8 cellular contexts compared by ENCODE assay signal in genomic region chrX:71181910-71182799, GRCh38. TPM values are rescaled to one million over a fixed set of nuclear protein-coding genes. Genes with fewer than 3 reads are reported as not detected.
DNase-seq lines count a peak whose midpoint lies in the region; ATAC-seq, FAIRE-seq and TF ChIP-seq lines count a peak whose summit lies in the region.

No MANE protein-coding gene starts in this region.

- H3K4me2 ChIP-seq in HepG2 (ENCODE audit: low read depth, low read length) = peak overlapping the region; percentile 82

- TF ChIP-seq RAD21 in HepG2 (CRISPR knock-in tag; IDR thresholded peaks at IDR 0.05) = no peak

- H3K4me3 ChIP-seq in BE2C (ENCODE audit: low read depth, low read length) (peak overlapping the region; percentile 19), HepG2 (replicated peaks in 1 of 3; ENCODE audit: insufficient read depth in 1 of 3, low read depth in 2 of 3, low read length in 3 of 3) (peak overlapping the region; percentile 36 to 62 (median 49))

- peak overlapping the region; percentile 82 for H3K9ac ChIP-seq in HepG2 (ENCODE audit: insufficient read depth, low read depth, low read length)

- no peak overlapping the region for H2AFZ ChIP-seq in HepG2 (ENCODE audit: low read length)

- no peaks in the 10 kb centered on the region; the same call in 1 of the 2 replicates for H3K4me1 ChIP-seq in BE2C
- H3K4me1 ChIP-seq in HepG2 (ENCODE audit: insufficient read depth, low read length) = peaks cover 62% of the 10 kb centered on the region

- H3K27me3 ChIP-seq in BE2C = no peaks in the 10 kb centered on the region
- H3K27me3 ChIP-seq in HepG2 (ENCODE audit: control insufficient read depth in 1 of 2, insufficient read depth in 2 of 2, low read length in 2 of 2) = no peaks in the 10 kb centered on the region

- H3K27ac ChIP-seq in HepG2 (ENCODE audit: extremely low read length, insufficient read depth, low read length) = peak overlapping the region; percentile 100

- H3K9me3 ChIP-seq in BE2C = no peaks in the 10 kb centered on the region
- no peaks in the 10 kb centered on the region for H3K9me3 ChIP-seq in HepG2 (ENCODE audit: low read length)

- 2% methylated on average over 41 of the region's 42 CpGs for WGBS in HepG2 (ENCODE audit: low lambda C conversion rate)

- CTCF ChIA-PET in HepG2 (lab: Yijun Ruan, JAX; ENCODE audit: low intra/inter-chr PET ratio, low total read pairs) = no interaction called here

- FAIRE-seq in GM19239 (lab: Jason Lieb, UNC) = peak; percentile 99
- peak; percentile 99 for FAIRE-seq in HepG2 (lab: Jason Lieb, UNC)

- DNase-seq in BE2C (peak; percentile 81), GM19239 (ENCODE audit: insufficient read length, low spot score) (peak; percentile 29), NCI-H526 (lab: John Stamatoyannopoulos, UW) (peak; percentile 82 to 86), dermis microvascular lymphatic vessel endothelial cell (ENCODE audit: low read depth in 2 of 2) (peak; percentile 94 to 95), HepG2 (ENCODE audit: low spot score) (peak; percentile 95)
- DNase-seq in activated CD4-positive, alpha-beta T cell treated with anti-CD3 and anti-CD28 coated beads, Interleukin-2, amount 50 U/mL, for 48 hours = peak; percentile 75 to 82
- peak; percentile 63 to 69 for DNase-seq in stimulated activated CD4-positive, alpha-beta T cell treated with anti-CD3 and anti-CD28 coated beads, Interleukin-2, amount 100 ng/mL, for 48 hours

- in situ Hi-C loops in HepG2 (cut with HindIII; ENCODE audit: extremely low pct_ligation_motif_present, low pct_unique_long_range_greater_than_20kb) = no loop called here

- TF ChIP-seq POLR2A in HepG2 (IDR thresholded peaks at IDR 0.05; ENCODE audit: insufficient read depth in 1 of 2, low read depth in 2 of 2, low read length in 2 of 2) = peak; percentile 68 to 75

- H3K36me3 ChIP-seq in BE2C (no peaks in the 10 kb centered on the region), HepG2 (replicated peaks in 1 of 2; ENCODE audit: control insufficient read depth in 1 of 2, insufficient read depth in 2 of 2, low read length in 2 of 2) (no peaks in the 10 kb centered on the region)

- peak; percentile 87 for ATAC-seq in HG03442 (IDR thresholded peaks at IDR 0.05; ENCODE audit: unreplicated experiment)
- ATAC-seq in HepG2 = peak; percentile 82

- intact Hi-C loops in HepG2 (cut with micrococcal nuclease; ENCODE audit: unreplicated experiment) = loop anchor here (1.0 to 5.0 kb wide), 4 partner anchors 35 to 101 kb away; partner anchors contain the start of genes FOXO4, NONO and ZMYM3

- no peaks in the 10 kb centered on the region for H4K20me1 ChIP-seq in HepG2 (ENCODE audit: insufficient read depth, low read length)

- TF ChIP-seq CTCF in BE2C (IDR thresholded peaks at IDR 0.05; ENCODE audit: low read depth, low read length) (no peak), HepG2 (CRISPR knock-in tag; IDR thresholded peaks at IDR 0.05) (no peak)

- POLR2A ChIA-PET in HepG2 (lab: Yijun Ruan, JAX) = interaction anchor here (0.8 to 5.2 kb wide), 16 partner anchors 11 to 211 kb away, joined by 3 to 68 read pairs (median 8); partner anchors contain the start of genes GJB1, ITGB1BP2, MED12 and NONO

- TF ChIP-seq EP300 in HepG2 (IDR thresholded peaks at IDR 0.05; ENCODE audit: low read depth in 2 of 2, low read length in 2 of 2) = no peak
- TF ChIP-seq EP300 in HepG2 (CRISPR knock-in tag; IDR thresholded peaks at IDR 0.05; ENCODE audit: borderline replicate concordance) = no peak

- BruUV-seq in HepG2 (replicated peaks; lab: Mats Ljungman, UMichigan) = no TSS peak

- no peaks in the 10 kb centered on the region for H3K79me2 ChIP-seq in HepG2 (ENCODE audit: insufficient read depth, low read length)

TF ChIP-seq in HepG2, 621 proteins besides CTCF, POLR2A, EP300 and RAD21 (continues in another document):
- TF ChIP-seq ZNF547 (CRISPR knock-in tag; IDR thresholded peaks at IDR 0.05) = no peak
- TF ChIP-seq NFE2 (CRISPR knock-in tag; IDR thresholded peaks at IDR 0.05) = no peak
- no peak for TF ChIP-seq ZNF138 (CRISPR knock-in tag; IDR thresholded peaks at IDR 0.05; ENCODE audit: low read depth)
- TF ChIP-seq ZNF224 (CRISPR knock-in tag; IDR thresholded peaks at IDR 0.05) = no peak
- no peak for TF ChIP-seq ZKSCAN8 (CRISPR knock-in tag; IDR thresholded peaks at IDR 0.05; ENCODE audit: borderline replicate concordance)
- no peak for TF ChIP-seq ZBTB3 (CRISPR knock-in tag; IDR thresholded peaks at IDR 0.05; ENCODE audit: borderline replicate concordance, low read depth)
- no peak for TF ChIP-seq BCLAF1 (IDR thresholded peaks at IDR 0.05)
- no peak for TF ChIP-seq ZC3H4 (CRISPR knock-in tag; IDR thresholded peaks at IDR 0.05; ENCODE audit: borderline replicate concordance)

RNA-seq across cellular contexts. Expression of gene NLGN3, which starts 37.5 kb away (rescaled TPM):
- 3.2 TPM for polyA plus RNA-seq in BE2C (2012; ENCODE audit: insufficient read depth, insufficient read length, low read depth)
- under 0.01 and 0.13 TPM in 2 replicates for total RNA-seq in dermis microvascular lymphatic vessel endothelial cell
- total RNA-seq in HepG2 (2016; rRNA removed; fragmentation: Illumina TruSeq; extraction: Trizol) = 0.04 TPM in 1 of 2 replicates, not detected in the other
- total RNA-seq in HepG2 (2016; cell fraction: cytosol; rRNA removed; fragmentation: Illumina TruSeq; extraction: Trizol; ENCODE audit: low read depth) = not detected in 2 replicates
- total RNA-seq in HepG2 (2016; cell fraction: insoluble cytoplasmic fraction; rRNA removed; fragmentation: Illumina TruSeq; extraction: Trizol) = not detected in 2 replicates
- not detected in 2 replicates for total RNA-seq in HepG2 (2016; cell fraction: membrane; rRNA removed; fragmentation: Illumina TruSeq; extraction: Trizol)
- total RNA-seq in HepG2 (2016; cell fraction: nucleus; rRNA removed; fragmentation: Illumina TruSeq; extraction: Trizol) = not detected in 2 replicates
- polyA plus RNA-seq in HepG2 (2011; rRNA removed) = 0.16 and 0.29 TPM in 2 replicates
- 0.05 and 0.19 TPM in 2 replicates for polyA plus RNA-seq in HepG2 (2011; cell fraction: cytosol; rRNA removed)
- polyA plus RNA-seq in HepG2 (2011; cell fraction: nucleus; rRNA removed) = 1.1 and 1.7 TPM in 2 replicates
- polyA plus RNA-seq in HepG2 (2012) = 0.36 and 0.51 TPM in 2 replicates
- not detected in 2 replicates for polyA plus RNA-seq in HepG2 (2016; cell fraction: cytosol; fragmentation: Illumina TruSeq; extraction: Trizol; ENCODE audit: low read depth)
- not detected in 2 replicates for polyA plus RNA-seq in HepG2 (2016; cell fraction: insoluble cytoplasmic fraction; fragmentation: Illumina TruSeq; extraction: Trizol; ENCODE audit: low read depth)
- polyA plus RNA-seq in HepG2 (2016; cell fraction: membrane; fragmentation: Illumina TruSeq; extraction: Trizol; ENCODE audit: low read depth) = not detected in 2 replicates
- polyA plus RNA-seq in HepG2 (2016; cell fraction: nucleus; fragmentation: Illumina TruSeq; extraction: Trizol; ENCODE audit: insufficient read depth, low read depth) = 0.23 and 0.24 TPM in 2 replicates
- 0.22 and 1.6 TPM in 2 replicates for polyA minus RNA-seq in HepG2 (2011; rRNA and poly(A)+ RNA removed; ENCODE audit: low replicate concordance)
- not detected in 2 replicates for polyA minus RNA-seq in HepG2 (2011; cell fraction: cytosol; rRNA and poly(A)+ RNA removed)
- 0.50 and 0.52 TPM in 2 replicates for polyA minus RNA-seq in HepG2 (2011; cell fraction: nucleus; rRNA and poly(A)+ RNA removed)

RNA-seq across cellular contexts. Expression of gene GJB1, which starts 40.9 kb away (rescaled TPM):
- polyA plus RNA-seq in BE2C (2012; ENCODE audit: insufficient read depth, insufficient read length, low read depth) = not detected
- total RNA-seq in dermis microvascular lymphatic vessel endothelial cell (not detected in 2 replicates), HepG2 (2016; rRNA removed; fragmentation: Illumina TruSeq; extraction: Trizol) (47.8 and 111 TPM in 2 replicates)
- 30.0 and 31.9 TPM in 2 replicates for total RNA-seq in HepG2 (2016; cell fraction: cytosol; rRNA removed; fragmentation: Illumina TruSeq; extraction: Trizol; ENCODE audit: low read depth)
- 43.6 and 115 TPM in 2 replicates for total RNA-seq in HepG2 (2016; cell fraction: insoluble cytoplasmic fraction; rRNA removed; fragmentation: Illumina TruSeq; extraction: Trizol)
- total RNA-seq in HepG2 (2016; cell fraction: membrane; rRNA removed; fragmentation: Illumina TruSeq; extraction: Trizol) = 50.9 and 52.8 TPM in 2 replicates
- 68.5 and 79.5 TPM in 2 replicates for total RNA-seq in HepG2 (2016; cell fraction: nucleus; rRNA removed; fragmentation: Illumina TruSeq; extraction: Trizol)
- 161 and 197 TPM in 2 replicates for polyA plus RNA-seq in HepG2 (2011; rRNA removed)
- 307 and 330 TPM in 2 replicates for polyA plus RNA-seq in HepG2 (2011; cell fraction: cytosol; rRNA removed)
- polyA plus RNA-seq in HepG2 (2011; cell fraction: nucleus; rRNA removed) = 86.1 and 111 TPM in 2 replicates
- 102 and 110 TPM in 2 replicates for polyA plus RNA-seq in HepG2 (2012)
- polyA plus RNA-seq in HepG2 (2016; cell fraction: cytosol; fragmentation: Illumina TruSeq; extraction: Trizol; ENCODE audit: low read depth) = 39.6 and 40.8 TPM in 2 replicates
- 45.8 and 50.6 TPM in 2 replicates for polyA plus RNA-seq in HepG2 (2016; cell fraction: insoluble cytoplasmic fraction; fragmentation: Illumina TruSeq; extraction: Trizol; ENCODE audit: low read depth)
- polyA plus RNA-seq in HepG2 (2016; cell fraction: membrane; fragmentation: Illumina TruSeq; extraction: Trizol; ENCODE audit: low read depth) = 50.7 and 51.5 TPM in 2 replicates
- polyA plus RNA-seq in HepG2 (2016; cell fraction: nucleus; fragmentation: Illumina TruSeq; extraction: Trizol; ENCODE audit: insufficient read depth, low read depth) = 115 and 127 TPM in 2 replicates
- polyA minus RNA-seq in HepG2 (2011; rRNA and poly(A)+ RNA removed; ENCODE audit: low replicate concordance) = 332 TPM in 1 of 2 replicates, not detected in the other
- polyA minus RNA-seq in HepG2 (2011; cell fraction: cytosol; rRNA and poly(A)+ RNA removed) = 64.5 and 82.6 TPM in 2 replicates
- 18.2 and 29.2 TPM in 2 replicates for polyA minus RNA-seq in HepG2 (2011; cell fraction: nucleus; rRNA and poly(A)+ RNA removed)

Comparison
In these comparisons a context has a peak if more than half of its experiments do, and no peak if none do; other contexts are left out.
1. Peak in every context shown above with its lines: DNase-seq, ATAC-seq, H3K4me3 ChIP-seq and H3K27ac ChIP-seq.
2. DNase-seq: peak in every context shown above with its lines; median percentile 95 in HepG2; 94 in dermis microvascular lymphatic vessel endothelial cell; 84 in NCI-H526; 81 in BE2C; 78 in activated CD4-positive, alpha-beta T cell treated with anti-CD3 and anti-CD28 coated beads, Interleukin-2, amount 50 U/mL, for 48 hours; 66 in stimulated activated CD4-positive, alpha-beta T cell treated with anti-CD3 and anti-CD28 coated beads, Interleukin-2, amount 100 ng/mL, for 48 hours; 29 in GM19239.
3. RNA of gene GJB1, which starts 40.9 kb away (total RNA-seq): 30.0 to 115 TPM in HepG2; not detected in dermis microvascular lymphatic vessel endothelial cell; every median in the first group is over 10 times any median in the second.